26 cellular contexts compared by ENCODE assay signal in the genomic region with DNA sequence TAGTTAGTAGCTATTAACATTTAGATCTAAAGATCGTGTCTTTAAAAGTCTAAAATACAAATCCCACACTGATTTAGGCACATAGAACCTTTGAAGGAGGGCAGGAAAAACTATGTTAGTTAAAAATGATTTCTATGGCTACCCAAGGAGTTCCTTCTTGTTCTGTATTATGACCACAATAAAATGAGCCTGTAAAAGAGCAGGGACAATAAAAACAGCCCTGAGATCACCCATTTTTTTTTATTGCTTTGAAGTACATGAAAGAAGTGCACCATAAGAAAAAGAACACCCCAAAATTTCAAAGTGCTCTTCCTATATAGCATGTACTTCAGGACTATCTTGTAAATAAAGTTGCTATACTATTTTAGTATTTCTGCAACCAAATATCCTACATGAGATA. TPM values are rescaled to one million over a fixed set of nuclear protein-coding genes. Genes with fewer than 3 reads are reported as not detected.
DNase-seq lines count a peak whose midpoint lies in the region; ATAC-seq, FAIRE-seq and TF ChIP-seq lines count a peak whose summit lies in the region.
"Had no signal": no experiment of that assay in that cellular context is flagged by ENCODE, and none has a peak within 500 bp of the region (broad histone marks: within the 10 kb centered on the region; RNA-seq: fewer than 3 reads in every experiment).

No MANE protein-coding gene starts in this region.

- no peak overlapping the region for H3K27ac ChIP-seq in CD4-positive, alpha-beta T cell (ENCODE audit: low read depth, low read length)
- peak overlapping the region; percentile 91 for H3K27ac ChIP-seq in SK-N-MC
- H3K27ac ChIP-seq: Peyer's patch had no signal

- intact Hi-C loops in activated CD4-positive, alpha-beta T cell treated with anti-CD3 and anti-CD28 coated beads, Interleukin-2, amount 10 ng/mL, durations not matched to agents 24 days and 14 days (cut with micrococcal nuclease), result no loop called here
- intact Hi-C loops in CD4-positive, alpha-beta T cell (cut with DNase I, micrococcal nuclease), result loop anchor here in 1 of 2 experiments (10.0 kb wide), 1 partner anchor 54 kb away; no protein-coding TSS in a partner anchor
- intact Hi-C loops in left colon (cut with DNase I, micrococcal nuclease), result no loop called here

- CTCF ChIA-PET in CD4-positive, alpha-beta T cell (lab: Charles Lee), result interaction anchor here (0.7 kb wide), 1 partner anchor 342 kb away, joined by 3 read pairs; no protein-coding TSS in a partner anchor

- FAIRE-seq in urothelium cell line (lab: Jason Lieb, UNC), result no peak
- FAIRE-seq: A549, HepG2 had no signal

- H3K27me3 ChIP-seq in CD4-positive, alpha-beta T cell (ENCODE audit: control insufficient read depth, insufficient read depth, low read length), result no peaks in the 10 kb centered on the region
- H3K27me3 ChIP-seq: Peyer's patch had no signal

- ATAC-seq in CD4-positive, alpha-beta T cell (ENCODE audit: poor library complexity), result no peak
- ATAC-seq in left colon, result peak; percentile 92
- ATAC-seq in HG02763 (IDR thresholded peaks at IDR 0.05; ENCODE audit: unreplicated experiment), result no peak
- ATAC-seq: A549; GM23338; HepG2; left ventricle myocardium superior; naive thymus-derived CD4-positive, alpha-beta T cell; stimulated activated naive CD8-positive, alpha-beta T cell treated with anti-CD3 and anti-CD28 coated beads, Interleukin-15, Interleukin-2, amounts not matched to agents 100 U/mL and 50 U/mL, for 24 hours had no signal

- H3K27me3 Mint-ChIP-seq in activated CD4-positive, alpha-beta T cell treated with anti-CD3 and anti-CD28 coated beads, Interleukin-2, amount 10 ng/mL, durations not matched to agents 24 days and 14 days, result no peaks in the 10 kb centered on the region
- H3K27me3 Mint-ChIP-seq in CD4-positive, alpha-beta T cell, result no peaks in the 10 kb centered on the region
- H3K27me3 Mint-ChIP-seq: naive thymus-derived CD4-positive, alpha-beta T cell had no signal

- peaks cover 35% of the 10 kb centered on the region for H3K4me1 Mint-ChIP-seq in activated CD4-positive, alpha-beta T cell treated with anti-CD3 and anti-CD28 coated beads, Interleukin-2, amount 10 ng/mL, durations not matched to agents 24 days and 14 days
- peaks cover 68% of the 10 kb centered on the region for H3K4me1 Mint-ChIP-seq in CD4-positive, alpha-beta T cell (ENCODE audit: low read depth)

- no peak for DNase-seq in activated CD4-positive, alpha-beta T cell treated with anti-CD3 and anti-CD28 coated beads, Interleukin-2, amount 10 ng/mL, durations not matched to agents 24 days and 14 days
- no peak for DNase-seq in activated CD4-positive, alpha-beta T cell treated with anti-CD3 and anti-CD28 coated beads, Interleukin-2, amount 50 U/mL, for 48 hours
- no peak for DNase-seq in CD4-positive, alpha-beta T cell
- DNase-seq in SK-N-MC (ENCODE audit: low read depth, low spot score) (no peak), left colon (no peak), urothelium cell line (ENCODE audit: low spot score) (no peak), dermis blood vessel endothelial cell (no peak)
- DNase-seq: activated naive CD4-positive, alpha-beta T cell; amygdala; effector CD4-positive, alpha-beta T cell; left ventricle myocardium superior; naive thymus-derived CD4-positive, alpha-beta T cell; NCI-H1092 treated with DMSO at 0.1 percent for 48 hours; NCI-H187; NCI-H2171; NCI-H524 treated with DMSO at 0.1 percent for 48 hours; nucleus accumbens; Peyer's patch; SHP77 treated with DMSO at 0.1 percent for 48 hours; stimulated activated CD4-positive, alpha-beta T cell treated with anti-CD3 and anti-CD28 coated beads, Interleukin-15, amount 100 ng/mL, for 24 hours; stimulated activated naive CD8-positive, alpha-beta T cell treated with anti-CD3 and anti-CD28 coated beads, Interleukin-15, Interleukin-2, amounts not matched to agents 100 U/mL and 50 U/mL, for 24 hours; SW 1271 had no signal

- H3K9me3 Mint-ChIP-seq in activated CD4-positive, alpha-beta T cell treated with anti-CD3 and anti-CD28 coated beads, Interleukin-2, amount 10 ng/mL, durations not matched to agents 24 days and 14 days, result peaks cover 3% of the 10 kb centered on the region
- no peaks in the 10 kb centered on the region for H3K9me3 Mint-ChIP-seq in CD4-positive, alpha-beta T cell
- H3K9me3 Mint-ChIP-seq: GM23338 had no signal

- H3K36me3 ChIP-seq in SK-N-MC (ENCODE audit: insufficient read depth, low read length), result no peaks in the 10 kb centered on the region
- H3K36me3 ChIP-seq: Peyer's patch had no signal

- TF ChIP-seq CTCF in CD4-positive, alpha-beta T cell (IDR thresholded peaks at IDR 0.05), result no peak

- no peak overlapping the region for H3K4me3 Mint-ChIP-seq in activated CD4-positive, alpha-beta T cell treated with anti-CD3 and anti-CD28 coated beads, Interleukin-2, amount 10 ng/mL, durations not matched to agents 24 days and 14 days
- H3K4me3 Mint-ChIP-seq in CD4-positive, alpha-beta T cell, result peak overlapping the region; percentile 23
- H3K4me3 Mint-ChIP-seq: GM23338 had no signal

- H3K27ac Mint-ChIP-seq in activated CD4-positive, alpha-beta T cell treated with anti-CD3 and anti-CD28 coated beads, Interleukin-2, amount 10 ng/mL, durations not matched to agents 24 days and 14 days, result peak overlapping the region; percentile 37
- H3K27ac Mint-ChIP-seq in CD4-positive, alpha-beta T cell, result peak overlapping the region; percentile 13
- H3K27ac Mint-ChIP-seq: GM23338 had no signal

- H3K9ac ChIP-seq in SK-N-MC (ENCODE audit: insufficient read length), result peak overlapping the region; percentile 20

- H3K4me3 ChIP-seq in SK-N-MC, result no peak overlapping the region
- H3K4me3 ChIP-seq: A549, GM23338, Peyer's patch had no signal

- H3K9me3 ChIP-seq in CD4-positive, alpha-beta T cell (ENCODE audit: control insufficient read depth, low read length), result no peaks in the 10 kb centered on the region
- no peaks in the 10 kb centered on the region for H3K9me3 ChIP-seq in SK-N-MC (ENCODE audit: low read depth, low read length)
- H3K9me3 ChIP-seq: A549, Peyer's patch had no signal

- POLR2A ChIA-PET in CD4-positive, alpha-beta T cell (lab: Charles Lee), result interaction anchor here (1.0 to 4.0 kb wide), 4 partner anchors 55 to 337 kb away, joined by 3 to 15 read pairs (median 8); no protein-coding TSS in a partner anchor

- peaks cover 6% of the 10 kb centered on the region for H3K36me3 Mint-ChIP-seq in activated CD4-positive, alpha-beta T cell treated with anti-CD3 and anti-CD28 coated beads, Interleukin-2, amount 10 ng/mL, durations not matched to agents 24 days and 14 days (ENCODE audit: low read depth)
- H3K36me3 Mint-ChIP-seq in CD4-positive, alpha-beta T cell (ENCODE audit: low read depth), result no peaks in the 10 kb centered on the region

RNA-seq across cellular contexts. Expression of a gene that starts 29.8 kb away (rescaled TPM):
- total RNA-seq in activated CD4-positive, alpha-beta T cell treated with anti-CD3 and anti-CD28 coated beads, Interleukin-2, amount 10 ng/mL, durations not matched to agents 24 days and 14 days, result 2.7 and 3.4 TPM in 2 replicates
- total RNA-seq in CD4-positive, alpha-beta T cell, result 1 to 10 TPM; 3.7 to 3.9 TPM
- 1 to 10 TPM; 1.1 to 2.5 TPM for total RNA-seq in left colon
- 0.17 and 0.33 TPM in 2 replicates for total RNA-seq in dermis blood vessel endothelial cell
- total RNA-seq: left ventricle myocardium superior had no signal
